In genomic region chr10:49942339-49942705, GRCh38 we compare ENCODE assay signal across 8 cellular contexts. TPM values are rescaled to one million over a fixed set of nuclear protein-coding genes. Genes with fewer than 3 reads are reported as not detected.
DNase-seq lines count a peak whose midpoint lies in the region; ATAC-seq and TF ChIP-seq lines count a peak whose summit lies in the region.
"Not testable (repeated sequence)": the region's sequence is repeated elsewhere in the genome, so short reads cannot be mapped to it uniquely, and the experiment has no call there.

No MANE protein-coding gene starts in this region.

- peak overlapping the region; percentile 68 for H3K4me3 ChIP-seq in CD8-positive, alpha-beta T cell (ENCODE audit: low read depth, low read length)
- peak overlapping the region; percentile 42 for H3K4me3 ChIP-seq in RWPE2 (ENCODE audit: severe bottlenecking)
- peak overlapping the region; percentile 73 for H3K4me3 ChIP-seq in astrocyte of the cerebellum (ENCODE audit: low read depth, low read length)
- H3K4me3 ChIP-seq in foreskin fibroblast (ENCODE audit: low read depth in 1 of 2, low read length in 2 of 2), result peak overlapping the region; percentile 51 to 90
- H3K4me3 ChIP-seq in mucosa of descending colon, result peak overlapping the region; percentile 72
- peak overlapping the region; percentile 73 to 97 (median 92) for H3K4me3 ChIP-seq in spleen

- POLR2A ChIA-PET in CD8-positive, alpha-beta T cell (lab: Charles Lee), result not testable (repeated sequence)

- H3K4me1 Mint-ChIP-seq in CD8-positive, alpha-beta T cell (ENCODE audit: low read depth), result peaks cover 45% of the 10 kb centered on the region

- not testable (repeated sequence) for H3K27me3 ChIP-seq in CD8-positive, alpha-beta T cell (ENCODE audit: insufficient read depth, low read length); RWPE2 (ENCODE audit: insufficient read depth, poor library complexity, severe bottlenecking); spleen (replicated peaks in 1 of 7)

- H3K27ac ChIP-seq in CD8-positive, alpha-beta T cell (ENCODE audit: low read depth, low read length), result peak overlapping the region; percentile 68
- H3K27ac ChIP-seq in RWPE2 (ENCODE audit: poor library complexity, severe bottlenecking), result peak overlapping the region; percentile 42
- peak overlapping the region; percentile 56 to 87 (median 84) for H3K27ac ChIP-seq in spleen

- not testable (repeated sequence) for H3K27me3 Mint-ChIP-seq in CD8-positive, alpha-beta T cell (ENCODE audit: low read depth)

- H3K9me3 ChIP-seq in CD8-positive, alpha-beta T cell (ENCODE audit: low read length); RWPE2 (ENCODE audit: severe bottlenecking); mucosa of descending colon; spleen: not testable (repeated sequence)

- H3K9me3 Mint-ChIP-seq in CD8-positive, alpha-beta T cell, result not testable (repeated sequence)

- peaks cover 18% of the 10 kb centered on the region for H3K4me1 ChIP-seq in CD8-positive, alpha-beta T cell (ENCODE audit: insufficient read depth, low read length)
- H3K4me1 ChIP-seq in RWPE2 (ENCODE audit: insufficient read depth, poor library complexity, severe bottlenecking), result not testable (repeated sequence)
- H3K4me1 ChIP-seq in mucosa of descending colon (ENCODE audit: low read depth), result peaks cover 14% of the 10 kb centered on the region
- H3K4me1 ChIP-seq in spleen, result peaks cover 4 to 39% (median 26%) of the 10 kb centered on the region in 6 donors

- DNase-seq in CD8-positive, alpha-beta T cell; RWPE2 (ENCODE audit: low spot score); astrocyte of the cerebellum (ENCODE audit: low read depth); mucosa of descending colon; spleen: not testable (repeated sequence)
- DNase-seq in foreskin fibroblast, result peak in 1 of 2 donors; percentile 7

- H3K27ac Mint-ChIP-seq in CD8-positive, alpha-beta T cell, result peak overlapping the region; percentile 97

- CTCF ChIA-PET in CD8-positive, alpha-beta T cell (lab: Charles Lee), result not testable (repeated sequence)

- WGBS in spleen, 5 donors, result 0 to 1% (median 0%) methylated on average over 12 of the region's 12 CpGs

- intact Hi-C loops in CD8-positive, alpha-beta T cell (cut with DNase I, micrococcal nuclease); mucosa of descending colon (cut with DNase I, micrococcal nuclease); spleen (cut with DNase I; ENCODE audit: low total_unique reads): not testable (repeated sequence)

- H3K36me3 Mint-ChIP-seq in CD8-positive, alpha-beta T cell, result peaks cover 25% of the 10 kb centered on the region

- peak overlapping the region; percentile 99 for H3K4me3 Mint-ChIP-seq in CD8-positive, alpha-beta T cell

- in situ Hi-C loops in astrocyte of the cerebellum (cut with HindIII; ENCODE audit: low sequenced_read_pairs), result not testable (repeated sequence)

- TF ChIP-seq CTCF in CD8-positive, alpha-beta T cell (IDR thresholded peaks at IDR 0.05); RWPE2 (IDR thresholded peaks at IDR 0.05; ENCODE audit: poor library complexity, severe bottlenecking); astrocyte of the cerebellum (IDR thresholded peaks at IDR 0.05; ENCODE audit: low read depth, low read length, missing control alignments); foreskin fibroblast (IDR thresholded peaks at IDR 0.05; ENCODE audit: low read depth, low read length); mucosa of descending colon (IDR thresholded peaks at IDR 0.05); spleen (IDR thresholded peaks at IDR 0.05 in 8 of 11, conservative IDR thresholded peaks at IDR 0.05 in 3 of 11): not testable (repeated sequence)

- not testable (repeated sequence) for H3K36me3 ChIP-seq in CD8-positive, alpha-beta T cell (ENCODE audit: insufficient read depth, low read length); RWPE2 (ENCODE audit: low read depth); mucosa of descending colon (ENCODE audit: low read depth)
- H3K36me3 ChIP-seq in spleen, result peaks cover 0 to 19% (median 3%) of the 10 kb centered on the region in 6 donors

- ATAC-seq in CD8-positive, alpha-beta T cell, result not testable (repeated sequence)
- ATAC-seq in GM21423 (IDR thresholded peaks at IDR 0.05; ENCODE audit: unreplicated experiment) (peak; percentile 12), HG03354 (IDR thresholded peaks at IDR 0.05; ENCODE audit: poor library complexity, severe bottlenecking, unreplicated experiment) (peak; percentile 36), RWPE2 (ENCODE audit: low read depth) (peak; percentile 14; the same call in 2 of the 3 replicates), mucosa of descending colon (peak; percentile 13)

- not testable (repeated sequence) for TF ChIP-seq POLR2A in spleen (IDR thresholded peaks at IDR 0.05)

RNA-seq across cellular contexts. Expression of gene TIMM23B, which starts 0.5 kb away (rescaled TPM):
- 10 to 100 TPM; 27.1 to 32.5 TPM for total RNA-seq in CD8-positive, alpha-beta T cell
- total RNA-seq in mucosa of descending colon (10 to 100 TPM; 11.8 to 17.0 (median 14.2) TPM), spleen (10 to 100 TPM; 17.9 to 30.6 (median 24.2) TPM)
- 1 to 10 TPM; 3.2 to 8.5 (median 3.8) TPM for polyA plus RNA-seq in spleen

RNA-seq across cellular contexts. Expression of gene PARG, which starts 0.5 kb away (rescaled TPM):
- total RNA-seq in CD8-positive, alpha-beta T cell, result 10 to 100 TPM; 17.4 to 20.5 TPM
- total RNA-seq in mucosa of descending colon, result 10 to 100 TPM; 26.6 to 34.3 (median 31.6) TPM
- total RNA-seq in spleen, result 10 to 100 TPM; 25.9 to 45.0 (median 34.5) TPM
- 1 to 10 TPM; 5.3 to 9.4 (median 5.5) TPM for polyA plus RNA-seq in spleen

RNA-seq across cellular contexts. Expression of gene AGAP6, which starts 45.9 kb away (rescaled TPM):
- 1 to 10 TPM; 7.5 TPM for total RNA-seq in CD8-positive, alpha-beta T cell
- total RNA-seq in mucosa of descending colon (10 to 100 TPM in 2 of 3 donors, 1 to 10 TPM in 1; 8.7 to 13.7 (median 10.4) TPM), spleen (10 to 100 TPM; 13.7 to 34.2 (median 19.4) TPM)
- 10 to 100 TPM; 13.1 to 30.8 (median 21.7) TPM for polyA plus RNA-seq in spleen

Comparison
In these comparisons a context has a peak if more than half of its experiments do, and no peak if none do; other contexts are left out.
1. H3K4me3 ChIP-seq: peak in every context shown above with its lines; median percentile 92 in spleen; 73 in astrocyte of the cerebellum; 72 in mucosa of descending colon; 70 in foreskin fibroblast; 68 in CD8-positive, alpha-beta T cell; 42 in RWPE2.